1 cellular context compared by ENCODE assay signal in genomic region chr17:31523862-31524730, GRCh38.
TF ChIP-seq lines count a peak whose summit lies in the region.

No MANE protein-coding gene starts in this region.

TF ChIP-seq in K562, 482 proteins besides CTCF, POLR2A, EP300 and RAD21:
- TF ChIP-seq, protein P1, sequence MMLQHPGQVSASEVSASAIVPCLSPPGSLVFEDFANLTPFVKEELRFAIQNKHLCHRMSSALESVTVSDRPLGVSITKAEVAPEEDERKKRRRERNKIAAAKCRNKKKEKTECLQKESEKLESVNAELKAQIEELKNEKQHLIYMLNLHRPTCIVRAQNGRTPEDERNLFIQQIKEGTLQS (IDR thresholded peaks at IDR 0.05), result no peak
- TF ChIP-seq, protein P1 (CRISPR knock-in tag; conservative IDR thresholded peaks at IDR 0.05), result no peak
- 0 out of 2 replicates have a peak, but pooled peaks have one; percentile 0 for TF ChIP-seq SMC3 (conservative IDR thresholded peaks at IDR 0.05; ENCODE audit: insufficient read depth, low read depth, low read length)
